Comparison of ENCODE assay signal across 8 cellular contexts in the genomic region with DNA sequence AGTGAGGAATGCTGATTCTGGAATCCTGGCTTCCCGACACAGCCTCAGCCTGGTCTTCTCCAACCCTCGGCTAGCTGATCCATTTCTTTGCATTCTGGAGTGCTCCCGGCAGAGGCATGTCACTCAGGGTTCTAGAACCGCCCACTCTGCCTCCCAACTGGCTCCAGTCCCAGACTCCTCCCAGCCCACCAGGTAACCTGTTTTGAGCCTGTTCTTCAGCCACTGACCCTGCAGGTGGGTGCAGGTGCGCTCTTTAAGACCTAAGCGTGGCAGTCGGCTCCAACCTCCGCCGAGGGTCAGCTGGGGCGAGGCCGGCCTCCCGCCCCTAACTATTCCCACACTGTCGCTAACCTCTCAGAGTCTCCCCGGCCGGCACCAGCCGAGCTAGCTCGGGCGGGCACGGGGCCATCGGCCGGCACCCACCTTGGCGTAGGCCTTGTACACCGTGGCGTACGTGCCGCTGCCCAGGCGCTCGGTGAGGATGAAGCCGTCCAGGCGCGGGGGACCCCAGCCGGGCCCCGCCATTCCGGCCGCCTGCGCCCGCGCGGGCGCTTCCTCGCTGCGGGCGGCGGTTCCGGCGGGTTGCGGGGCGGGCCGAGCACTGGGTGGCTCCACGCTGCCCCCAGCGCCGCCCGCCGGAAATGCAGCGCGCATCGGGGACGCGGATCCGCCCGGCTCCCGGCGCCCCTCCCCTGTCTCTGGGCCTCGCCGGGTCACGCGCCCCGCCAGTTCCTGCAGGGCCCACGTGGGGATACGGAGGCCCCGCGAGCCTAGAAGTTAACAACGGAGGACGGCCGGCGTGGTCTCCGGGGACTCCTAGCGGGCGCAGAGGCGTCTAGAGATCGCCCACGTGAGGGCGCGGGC. TPM values are rescaled to one million over a fixed set of nuclear protein-coding genes. Genes with fewer than 3 reads are reported as not detected.
DNase-seq lines count a peak whose midpoint lies in the region; ATAC-seq, FAIRE-seq and TF ChIP-seq lines count a peak whose summit lies in the region.

Gene ULK3, minus strand, starts transcription at position 576 of the 864 bp plus-strand sequence. Its CDS starts 51 bp downstream, at position 525.

- H3K36me3 ChIP-seq in Karpas-422 (ENCODE audit: insufficient read depth, low read length) (peaks cover 7% of the 10 kb centered on the region; the same call in 1 of the 2 replicates), esophagus muscularis mucosa (peaks cover 8 to 71% (median 64%) of the 10 kb centered on the region in 4 donors), muscle layer of duodenum (ENCODE audit: control insufficient read depth in 1 of 2, insufficient read depth in 2 of 2, low read length in 2 of 2) (peaks cover 19 to 40% of the 10 kb centered on the region in 2 donors)

- intact Hi-C loops in esophagus muscularis mucosa (cut with DNase I) = loop anchor here (1.0 kb wide), 1 partner anchor 58 kb away; no protein-coding TSS in a partner anchor

- TF ChIP-seq EP300 in esophagus muscularis mucosa (IDR thresholded peaks at IDR 0.05) = no peak

- H3K4me3 Mint-ChIP-seq in activated T-cell treated with anti-CD3 and anti-CD28 coated beads, Interleukin-2, amount 50 U/mL, for 72 hours = peak within 1 kb of the TSS; percentile 93

- peak within 1 kb of the TSS; percentile 100 for H3K4me3 ChIP-seq in Karpas-422 (ENCODE audit: low read length)
- H3K4me3 ChIP-seq in esophagus muscularis mucosa = peak within 1 kb of the TSS; percentile 82 to 99 (median 92)
- peak within 1 kb of the TSS; percentile 87 to 92 for H3K4me3 ChIP-seq in muscle layer of duodenum (ENCODE audit: low read depth in 1 of 2, low read length in 2 of 2)

- ATAC-seq in GM21825 (IDR thresholded peaks at IDR 0.05; ENCODE audit: unreplicated experiment) = peak; percentile 83
- peak; percentile 86 to 91 for ATAC-seq in activated T-cell treated with anti-CD3 and anti-CD28 coated beads, Interleukin-2, amount 50 U/mL, for 72 hours (replicated peaks in 1 of 2)

- peak within 1 kb of the TSS; percentile 89 for H3K27ac Mint-ChIP-seq in activated T-cell treated with anti-CD3 and anti-CD28 coated beads, Interleukin-2, amount 50 U/mL, for 72 hours

- H3K9me3 Mint-ChIP-seq in activated T-cell treated with anti-CD3 and anti-CD28 coated beads, Interleukin-2, amount 50 U/mL, for 72 hours = no peaks in the 10 kb centered on the region

- H3K27me3 ChIP-seq in Karpas-422 (ENCODE audit: low read length) = no peaks in the 10 kb centered on the region
- H3K27me3 ChIP-seq in esophagus muscularis mucosa = no peaks in the 10 kb centered on the region
- H3K27me3 ChIP-seq in muscle layer of duodenum (ENCODE audit: low read depth, low read length) = no peaks in the 10 kb centered on the region

- H3K9me2 ChIP-seq in Karpas-422 (replicated peaks; ENCODE audit: insufficient read depth, low read length) = no peaks in the 10 kb centered on the region

- H3K27ac ChIP-seq in Karpas-422 (ENCODE audit: low read length) (peak within 1 kb of the TSS; percentile 85), esophagus muscularis mucosa (replicated peaks in 1 of 4) (peak within 1 kb of the TSS; percentile 74 to 90 (median 88)), muscle layer of duodenum (ENCODE audit: low read length) (peak within 1 kb of the TSS; percentile 69)

- H3K4me1 ChIP-seq in Karpas-422 (ENCODE audit: low read length) (peaks cover 69% of the 10 kb centered on the region), esophagus muscularis mucosa (peaks cover 23 to 53% (median 35%) of the 10 kb centered on the region in 4 donors), muscle layer of duodenum (ENCODE audit: control insufficient read depth in 1 of 2, insufficient read depth in 2 of 2, low read length in 2 of 2) (peaks cover 14 to 19% of the 10 kb centered on the region in 2 donors)

- H4K20me1 ChIP-seq in Karpas-422 (ENCODE audit: insufficient read depth, low read depth, low read length) = 0 out of 2 replicates have a peak, but pooled peaks cover 7% of the 10 kb centered on the region

- DNase-seq in DMS79 treated with DMSO at 0.1 percent for 48 hours (lab: John Stamatoyannopoulos, UW) (peak; percentile 62), Karpas-422 (peak; percentile 97), RCC 7860 (ENCODE audit: low spot score) (peak; percentile 55), esophagus muscularis mucosa (ENCODE audit: extremely low spot score) (peak; percentile 96)
- DNase-seq in activated T-cell treated with anti-CD3 and anti-CD28 coated beads, Interleukin-2, amount 50 U/mL, for 72 hours = peak; percentile 94 to 97
- DNase-seq in stimulated activated CD8-positive, alpha-beta memory T cell treated with anti-CD3 and anti-CD28 coated beads, Interleukin-7, amount 100 ng/mL, for 4 hours (ENCODE audit: low read depth in 2 of 2) = peak; percentile 79 to 89

- no peak for TF ChIP-seq POLR2A in esophagus muscularis mucosa (IDR thresholded peaks at IDR 0.05; ENCODE audit: low read depth)

- FAIRE-seq in RCC 7860 (lab: Jason Lieb, UNC) = no peak

- H2AFZ ChIP-seq in Karpas-422 (ENCODE audit: low read length) = peak within 1 kb of the TSS; percentile 63; the same call in 1 of the 2 replicates

- H3K27me3 Mint-ChIP-seq in activated T-cell treated with anti-CD3 and anti-CD28 coated beads, Interleukin-2, amount 50 U/mL, for 72 hours (ENCODE audit: low read depth) = no peaks in the 10 kb centered on the region

- peaks cover 0 to 6% of the 10 kb centered on the region in 2 donors for H3K36me3 Mint-ChIP-seq in activated T-cell treated with anti-CD3 and anti-CD28 coated beads, Interleukin-2, amount 50 U/mL, for 72 hours (ENCODE audit: insufficient read depth in 2 of 2)

- H3K4me2 ChIP-seq in Karpas-422 (ENCODE audit: low read depth, low read length, poor library complexity, severe bottlenecking) = peak within 1 kb of the TSS; percentile 83

- WGBS in esophagus muscularis mucosa = 0% methylated on average over 6 of the region's 84 CpGs

- no peaks in the 10 kb centered on the region for H3K9me3 ChIP-seq in Karpas-422 (ENCODE audit: low read length)
- H3K9me3 ChIP-seq in esophagus muscularis mucosa = no peaks in the 10 kb centered on the region
- no peaks in the 10 kb centered on the region for H3K9me3 ChIP-seq in muscle layer of duodenum (ENCODE audit: control insufficient read depth in 1 of 2, low read length in 2 of 2)

- peaks cover 16% of the 10 kb centered on the region for H3K79me2 ChIP-seq in Karpas-422 (ENCODE audit: low read length)

- H3K4me1 Mint-ChIP-seq in activated T-cell treated with anti-CD3 and anti-CD28 coated beads, Interleukin-2, amount 50 U/mL, for 72 hours (ENCODE audit: low read depth) = peaks cover 48% of the 10 kb centered on the region

- H3K9ac ChIP-seq in Karpas-422 (ENCODE audit: low read length) = peak within 1 kb of the TSS; percentile 98

- TF ChIP-seq CTCF in esophagus muscularis mucosa (IDR thresholded peaks at IDR 0.05) = peak; percentile 62 to 89 (median 87)

RNA-seq across cellular contexts. Expression of gene ULK3, which starts in this region (rescaled TPM):
- 87.3 and 89.6 TPM in 2 replicates for total RNA-seq in Karpas-422 (2014; rRNA removed; shearing (Covaris generic); ENCODE audit: low replicate concordance)
- 10 to 100 TPM; 48.5 to 53.8 TPM for total RNA-seq in activated T-cell treated with anti-CD3 and anti-CD28 coated beads, Interleukin-2, amount 50 U/mL, for 72 hours
- 10 to 100 TPM; 24.5 to 49.2 (median 35.4) TPM for total RNA-seq in esophagus muscularis mucosa

Comparison
In these comparisons a context has a peak if more than half of its experiments do, and no peak if none do; other contexts are left out.
1. Peak in every context shown above with its lines: DNase-seq, ATAC-seq, H3K4me3 ChIP-seq and H3K27ac ChIP-seq.